In genomic region chr2:69965756-69966447, GRCh38 we compare ENCODE assay signal across 25 cellular contexts.
"Had no signal": no experiment of that assay in that cellular context is flagged by ENCODE, and none has a peak within 500 bp of the region (broad histone marks: within the 10 kb centered on the region; RNA-seq: fewer than 3 reads in every experiment).

No MANE protein-coding gene starts in this region.

- H3K9me3 ChIP-seq: ascending aorta, esophagus squamous epithelium, transverse colon had no signal

- H3K36me3 Mint-ChIP-seq: brain, mesothelial cell of epicardium, naive B cell had no signal

- H3K27me3 Mint-ChIP-seq: activated CD8-positive, alpha-beta T cell treated with anti-CD3 and anti-CD28 coated beads for 36 hours; activated naive CD8-positive, alpha-beta T cell; naive B cell; T-helper 17 cell had no signal

- H3K36me3 ChIP-seq: ascending aorta, esophagus squamous epithelium, transverse colon, WERI-Rb-1 had no signal

- H3K27ac ChIP-seq: ascending aorta, epithelial cell of prostate, esophagus squamous epithelium, transverse colon, WERI-Rb-1 had no signal

- DNase-seq: activated CD4-positive, alpha-beta T cell treated with anti-CD3 and anti-CD28 coated beads, Interleukin-2, amount 50 U/mL, for 1 hour; activated CD4-positive, CD25-positive, alpha-beta regulatory T cell treated with anti-CD3 and anti-CD28 coated beads, Interleukin-2, amount 50 U/mL, for 72 hours; activated CD8-positive, alpha-beta T cell treated with anti-CD3 and anti-CD28 coated beads for 36 hours; activated naive CD4-positive, alpha-beta T cell treated with Interleukin-2 at 50 U/mL for 16 hours; activated T-cell treated with anti-CD3 and anti-CD28 coated beads, Interleukin-2, amount 50 U/mL, for 4 hours; caudate nucleus; endodermal cell; esophagus squamous epithelium; foreskin melanocyte; left cardiac atrium; left ventricle myocardium superior; naive B cell; right cardiac atrium; stimulated activated CD4-positive, alpha-beta T cell treated with anti-CD3 and anti-CD28 coated beads, Interleukin-2, amount 100 ng/mL, for 48 hours; stimulated activated naive CD4-positive, alpha-beta T cell treated with Interleukin-2 at 50 U/mL for 16 hours; T-helper 17 cell; T1000; transverse colon; WERI-Rb-1 had no signal

- H3K27ac Mint-ChIP-seq: activated CD8-positive, alpha-beta T cell treated with anti-CD3 and anti-CD28 coated beads for 36 hours; activated naive CD8-positive, alpha-beta T cell; activated T-helper 2 cell treated with anti-CD3 and anti-CD28 coated beads, Interferon-gamma antibody, Interleukin-2, Interleukin-4, amounts not matched to agents 10 μg/mL and 5 μg/mL and 100 μg/mL, durations not matched to agents 14 hours and 24 hours and 36 hours; brain; endodermal cell; mesothelial cell of epicardium; naive B cell had no signal

- H3K9me3 Mint-ChIP-seq: activated CD8-positive, alpha-beta T cell treated with anti-CD3 and anti-CD28 coated beads for 36 hours; activated T-cell treated with anti-CD3 and anti-CD28 coated beads, Interleukin-2, amount 50 U/mL, for 4 hours; activated T-helper 2 cell treated with anti-CD3 and anti-CD28 coated beads, Interferon-gamma antibody, Interleukin-2, Interleukin-4, amounts not matched to agents 10 μg/mL and 5 μg/mL and 100 μg/mL, durations not matched to agents 14 hours and 24 hours and 36 hours; brain; mesothelial cell of epicardium; naive B cell had no signal

- H3K4me3 Mint-ChIP-seq: activated CD8-positive, alpha-beta T cell treated with anti-CD3 and anti-CD28 coated beads for 36 hours; activated naive CD8-positive, alpha-beta T cell; activated T-cell treated with anti-CD3 and anti-CD28 coated beads, Interleukin-2, amount 50 U/mL, for 4 hours; brain; endodermal cell; mesothelial cell of epicardium; T-helper 17 cell had no signal

- ATAC-seq: activated CD8-positive, alpha-beta T cell treated with anti-CD3 and anti-CD28 coated beads for 36 hours; activated T-cell treated with anti-CD3 and anti-CD28 coated beads, Interleukin-2, amount 50 U/mL, for 4 hours; left cardiac atrium; left ventricle myocardium superior; right cardiac atrium; T-helper 17 cell had no signal

- H3K4me3 ChIP-seq: ascending aorta, esophagus squamous epithelium, transverse colon had no signal

- H3K4me1 Mint-ChIP-seq: brain, endodermal cell, mesothelial cell of epicardium had no signal

- H3K27me3 ChIP-seq: ascending aorta, esophagus squamous epithelium, transverse colon had no signal

- H3K4me1 ChIP-seq: ascending aorta had no signal
